8 cellular contexts compared by ENCODE assay signal in genomic region chr19:57351867-57352266, GRCh38. TPM values are rescaled to one million over a fixed set of nuclear protein-coding genes. Genes with fewer than 3 reads are reported as not detected.
A peak's percentile ranks its signal among the peaks of the same experiment; 100 is the strongest.
DNase-seq lines count a peak whose midpoint lies in the region; ATAC-seq, FAIRE-seq and TF ChIP-seq lines count a peak whose summit lies in the region.

No MANE protein-coding gene starts in this region.

- TF ChIP-seq CTCF in GM12865 (IDR thresholded peaks at IDR 0.05; ENCODE audit: insufficient read depth, low read depth, low read length, missing control alignments), result no peak
- peak; percentile 15 for TF ChIP-seq CTCF in RWPE2 (IDR thresholded peaks at IDR 0.05; ENCODE audit: poor library complexity, severe bottlenecking)
- TF ChIP-seq CTCF in prostate gland (IDR thresholded peaks at IDR 0.05), result no peak

- FAIRE-seq in urothelium cell line (lab: Jason Lieb, UNC), result no peak

- 17% methylated on average over 7 of the region's 7 CpGs for WGBS in prostate gland

- intact Hi-C loops in prostate gland (cut with DNase I), result no loop called here

- H3K4me3 ChIP-seq in GM12865 (ENCODE audit: low read depth, low read length) (peak overlapping the region; percentile 90), RWPE2 (ENCODE audit: severe bottlenecking) (peak overlapping the region; percentile 74), prostate gland (peak overlapping the region; percentile 87 to 88)

- H3K27me3 ChIP-seq in RWPE2 (ENCODE audit: insufficient read depth, poor library complexity, severe bottlenecking) (no peaks in the 10 kb centered on the region), prostate gland (replicated peaks; ENCODE audit: insufficient read depth) (no peaks in the 10 kb centered on the region)

- H3K4me1 ChIP-seq in RWPE2 (ENCODE audit: insufficient read depth, poor library complexity, severe bottlenecking), result peaks cover 5% of the 10 kb centered on the region
- peaks cover 2% of the 10 kb centered on the region for H3K4me1 ChIP-seq in prostate gland (replicated peaks)

- peaks cover 32% of the 10 kb centered on the region for H3K36me3 ChIP-seq in RWPE2 (ENCODE audit: low read depth)
- peaks cover 7 to 29% of the 10 kb centered on the region in 2 donors for H3K36me3 ChIP-seq in prostate gland

- ATAC-seq in RWPE2 (ENCODE audit: low read depth), result 0 out of 3 replicates have a peak, but pooled peaks have one; percentile 4

- TF ChIP-seq POLR2A in prostate gland (IDR thresholded peaks at IDR 0.05), result no peak

- no peaks in the 10 kb centered on the region for H3K9me3 ChIP-seq in RWPE2 (ENCODE audit: severe bottlenecking)
- no peaks in the 10 kb centered on the region for H3K9me3 ChIP-seq in prostate gland

- DNase-seq in GM12865 (ENCODE audit: low read depth), result no peak
- no peak for DNase-seq in RWPE2 (ENCODE audit: low spot score)
- DNase-seq in fibroblast of peridontal ligament (ENCODE audit: extremely low read depth), result peak; percentile 12
- DNase-seq in prostate gland (ENCODE audit: low spot score), result no peak
- DNase-seq in urothelium cell line (ENCODE audit: low spot score), result no peak
- no peak for DNase-seq in activated gamma-delta T cell (lab: John Stamatoyannopoulos, UW)
- DNase-seq in SKM-1 (lab: John Stamatoyannopoulos, UW; ENCODE audit: unreplicated experiment), result no peak
- no peak for DNase-seq in Kasumi-1 (lab: John Stamatoyannopoulos, UW)

- H3K27ac ChIP-seq in RWPE2 (ENCODE audit: poor library complexity, severe bottlenecking), result no peak overlapping the region
- H3K27ac ChIP-seq in prostate gland, result peak overlapping the region in 1 of 2 donors; percentile 78

RNA-seq across cellular contexts. Expression of gene ZNF304, which starts 0.8 kb away (rescaled TPM):
- 10 to 100 TPM; 11.9 to 13.2 TPM for total RNA-seq in prostate gland

RNA-seq across cellular contexts. Expression of gene TRAPPC2B, which starts 11.5 kb away (rescaled TPM):
- 10 to 100 TPM; 14.0 to 24.7 TPM for total RNA-seq in prostate gland

RNA-seq across cellular contexts. Expression of gene ZNF547, which starts 11.5 kb away (rescaled TPM):
- total RNA-seq in prostate gland, result 1 to 10 TPM; 4.3 to 8.2 TPM

RNA-seq across cellular contexts. Expression of gene ZNF543, which starts 31.6 kb away (rescaled TPM):
- total RNA-seq in prostate gland, result 10 to 100 TPM; 10.8 to 15.3 TPM

RNA-seq across cellular contexts. Expression of gene ZNF548, which starts 37.8 kb away (rescaled TPM):
- total RNA-seq in prostate gland, result 10 to 100 TPM; 20.4 to 27.4 TPM
